In the genomic region with DNA sequence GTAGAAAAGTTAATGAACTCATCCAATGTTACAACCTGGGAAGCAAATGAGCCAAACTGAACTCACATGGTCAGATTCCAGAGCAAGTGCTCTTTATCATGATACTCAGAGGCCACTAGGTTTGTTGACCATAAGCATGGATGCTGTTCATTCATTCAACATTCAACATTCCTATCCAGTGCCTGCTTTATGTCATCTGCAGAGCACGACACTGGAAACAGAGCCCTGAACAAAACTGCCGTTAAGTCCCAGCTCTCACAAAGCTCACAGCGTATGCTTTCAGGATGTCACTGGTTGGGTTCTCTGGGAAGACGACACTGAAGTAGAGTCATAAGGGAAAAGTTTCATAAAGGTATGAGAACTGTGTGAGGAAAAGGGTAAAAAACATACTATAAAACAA, we compare ENCODE assay signal across 2 cellular contexts.
TF ChIP-seq lines count a peak whose summit lies in the region.

No MANE protein-coding gene starts in this region.

TF ChIP-seq in GM23338, 12 proteins besides CTCF, POLR2A, EP300 and RAD21 (continues in another document):
- TF ChIP-seq ZNF331 (CRISPR knock-in tag; IDR thresholded peaks at IDR 0.05; ENCODE audit: low read depth) (no peak), EZH2 (IDR thresholded peaks at IDR 0.05; ENCODE audit: low read depth, unreplicated experiment) (no peak), ZNF462 (CRISPR knock-in tag; IDR thresholded peaks at IDR 0.05) (no peak), NANOG (IDR thresholded peaks at IDR 0.05; ENCODE audit: borderline replicate concordance) (no peak), ZNF114 (CRISPR knock-in tag; IDR thresholded peaks at IDR 0.05) (no peak), STAT1 (IDR thresholded peaks at IDR 0.05; ENCODE audit: unreplicated experiment) (no peak), ETS1 (IDR thresholded peaks at IDR 0.05) (no peak), EZH2phosphoT487 (IDR thresholded peaks at IDR 0.05; ENCODE audit: unreplicated experiment) (no peak), POLR2AphosphoS5 (IDR thresholded peaks at IDR 0.05; ENCODE audit: low read depth) (no peak)
- TF ChIP-seq, protein P1, sequence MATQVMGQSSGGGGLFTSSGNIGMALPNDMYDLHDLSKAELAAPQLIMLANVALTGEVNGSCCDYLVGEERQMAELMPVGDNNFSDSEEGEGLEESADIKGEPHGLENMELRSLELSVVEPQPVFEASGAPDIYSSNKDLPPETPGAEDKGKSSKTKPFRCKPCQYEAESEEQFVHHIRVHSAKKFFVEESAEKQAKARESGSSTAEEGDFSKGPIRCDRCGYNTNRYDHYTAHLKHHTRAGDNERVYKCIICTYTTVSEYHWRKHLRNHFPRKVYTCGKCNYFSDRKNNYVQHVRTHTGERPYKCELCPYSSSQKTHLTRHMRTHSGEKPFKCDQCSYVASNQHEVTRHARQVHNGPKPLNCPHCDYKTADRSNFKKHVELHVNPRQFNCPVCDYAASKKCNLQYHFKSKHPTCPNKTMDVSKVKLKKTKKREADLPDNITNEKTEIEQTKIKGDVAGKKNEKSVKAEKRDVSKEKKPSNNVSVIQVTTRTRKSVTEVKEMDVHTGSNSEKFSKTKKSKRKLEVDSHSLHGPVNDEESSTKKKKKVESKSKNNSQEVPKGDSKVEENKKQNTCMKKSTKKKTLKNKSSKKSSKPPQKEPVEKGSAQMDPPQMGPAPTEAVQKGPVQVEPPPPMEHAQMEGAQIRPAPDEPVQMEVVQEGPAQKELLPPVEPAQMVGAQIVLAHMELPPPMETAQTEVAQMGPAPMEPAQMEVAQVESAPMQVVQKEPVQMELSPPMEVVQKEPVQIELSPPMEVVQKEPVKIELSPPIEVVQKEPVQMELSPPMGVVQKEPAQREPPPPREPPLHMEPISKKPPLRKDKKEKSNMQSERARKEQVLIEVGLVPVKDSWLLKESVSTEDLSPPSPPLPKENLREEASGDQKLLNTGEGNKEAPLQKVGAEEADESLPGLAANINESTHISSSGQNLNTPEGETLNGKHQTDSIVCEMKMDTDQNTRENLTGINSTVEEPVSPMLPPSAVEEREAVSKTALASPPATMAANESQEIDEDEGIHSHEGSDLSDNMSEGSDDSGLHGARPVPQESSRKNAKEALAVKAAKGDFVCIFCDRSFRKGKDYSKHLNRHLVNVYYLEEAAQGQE (IDR thresholded peaks at IDR 0.05; ENCODE audit: unreplicated experiment) = no peak

TF ChIP-seq in IMR-90, 13 proteins besides CTCF, POLR2A, EP300 and RAD21:
- TF ChIP-seq, protein P2, sequence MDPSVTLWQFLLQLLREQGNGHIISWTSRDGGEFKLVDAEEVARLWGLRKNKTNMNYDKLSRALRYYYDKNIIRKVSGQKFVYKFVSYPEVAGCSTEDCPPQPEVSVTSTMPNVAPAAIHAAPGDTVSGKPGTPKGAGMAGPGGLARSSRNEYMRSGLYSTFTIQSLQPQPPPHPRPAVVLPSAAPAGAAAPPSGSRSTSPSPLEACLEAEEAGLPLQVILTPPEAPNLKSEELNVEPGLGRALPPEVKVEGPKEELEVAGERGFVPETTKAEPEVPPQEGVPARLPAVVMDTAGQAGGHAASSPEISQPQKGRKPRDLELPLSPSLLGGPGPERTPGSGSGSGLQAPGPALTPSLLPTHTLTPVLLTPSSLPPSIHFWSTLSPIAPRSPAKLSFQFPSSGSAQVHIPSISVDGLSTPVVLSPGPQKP (IDR thresholded peaks at IDR 0.05; ENCODE audit: borderline replicate concordance, low read depth, low read length) = no peak
- no peak for TF ChIP-seq BHLHE40 (IDR thresholded peaks at IDR 0.05; ENCODE audit: low read depth, low read length)
- TF ChIP-seq FOS (IDR thresholded peaks at IDR 0.05; ENCODE audit: low read depth, low read length) = no peak
- TF ChIP-seq MAFK (IDR thresholded peaks at IDR 0.05; ENCODE audit: low read depth, low read length) = no peak
- TF ChIP-seq NFE2L2 (IDR thresholded peaks at IDR 0.05; ENCODE audit: low read depth, low read length) = no peak
- no peak for TF ChIP-seq RCOR1 (IDR thresholded peaks at IDR 0.05; ENCODE audit: insufficient replicate concordance, low read length)
- no peak for TF ChIP-seq CHD1 (IDR thresholded peaks at IDR 0.05; ENCODE audit: low read depth, low read length)
- no peak for TF ChIP-seq MAZ (IDR thresholded peaks at IDR 0.05; ENCODE audit: borderline replicate concordance, low read depth, low read length)
- TF ChIP-seq RFX5 (IDR thresholded peaks at IDR 0.05; ENCODE audit: low read depth, low read length) = no peak
- no peak for TF ChIP-seq SMC3 (IDR thresholded peaks at IDR 0.05; ENCODE audit: low read depth, low read length)
- TF ChIP-seq, protein P3, sequence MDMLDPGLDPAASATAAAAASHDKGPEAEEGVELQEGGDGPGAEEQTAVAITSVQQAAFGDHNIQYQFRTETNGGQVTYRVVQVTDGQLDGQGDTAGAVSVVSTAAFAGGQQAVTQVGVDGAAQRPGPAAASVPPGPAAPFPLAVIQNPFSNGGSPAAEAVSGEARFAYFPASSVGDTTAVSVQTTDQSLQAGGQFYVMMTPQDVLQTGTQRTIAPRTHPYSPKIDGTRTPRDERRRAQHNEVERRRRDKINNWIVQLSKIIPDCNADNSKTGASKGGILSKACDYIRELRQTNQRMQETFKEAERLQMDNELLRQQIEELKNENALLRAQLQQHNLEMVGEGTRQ (IDR thresholded peaks at IDR 0.05; ENCODE audit: low read depth, low read length) = no peak
- TF ChIP-seq MXI1 (IDR thresholded peaks at IDR 0.05; ENCODE audit: borderline replicate concordance, low read depth, low read length) = no peak
- TF ChIP-seq CEBPB (IDR thresholded peaks at IDR 0.05; ENCODE audit: low read depth, low read length) = no peak
